In the genomic region with DNA sequence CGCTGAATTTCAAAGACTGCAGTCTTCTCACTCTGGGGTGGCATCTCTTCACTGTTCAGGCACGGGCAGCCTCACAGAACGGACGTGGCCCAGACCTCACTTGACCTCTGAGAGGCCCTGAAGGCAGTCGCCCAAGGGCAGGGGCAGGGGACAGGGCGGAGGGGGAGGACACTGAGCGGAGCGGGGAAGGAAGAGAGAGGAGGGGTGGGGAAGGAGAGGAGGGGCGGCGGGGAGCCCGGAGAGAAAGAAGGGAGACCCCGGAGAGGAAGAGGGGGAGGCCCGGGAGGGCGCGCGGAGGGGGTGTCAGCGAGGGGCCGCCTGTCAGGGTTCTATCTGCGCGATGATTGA, we compare ENCODE assay signal across 9 cellular contexts. TPM values are rescaled to one million over a fixed set of nuclear protein-coding genes. Genes with fewer than 3 reads are reported as not detected.
DNase-seq lines count a peak whose midpoint lies in the region; ATAC-seq, FAIRE-seq and TF ChIP-seq lines count a peak whose summit lies in the region.
"Had no signal": no experiment of that assay in that cellular context is flagged by ENCODE, and none has a peak within 500 bp of the region (broad histone marks: within the 10 kb centered on the region; RNA-seq: fewer than 3 reads in every experiment).

No MANE protein-coding gene starts in this region.

- H3K9me3 ChIP-seq in lower lobe of right lung (peaks cover 6% of the 10 kb centered on the region), aorta (ENCODE audit: control insufficient read depth, low read length) (peaks cover 2% of the 10 kb centered on the region)

- TF ChIP-seq CTCF in bronchial epithelial cell (IDR thresholded peaks at IDR 0.05; ENCODE audit: insufficient read depth, low read length, severe bottlenecking) = no peak
- TF ChIP-seq CTCF in lower lobe of right lung (IDR thresholded peaks at IDR 0.05) = no peak

- peaks cover 6% of the 10 kb centered on the region; the same call in 1 of the 2 replicates for H3K27me3 ChIP-seq in ACC112 (ENCODE audit: insufficient read depth, low read length)
- no peaks in the 10 kb centered on the region for H3K27me3 ChIP-seq in bronchial epithelial cell (ENCODE audit: control insufficient read depth, insufficient read depth, low read length)
- H3K27me3 ChIP-seq in lower lobe of right lung (ENCODE audit: low read depth) = peaks cover 4% of the 10 kb centered on the region
- H3K27me3 ChIP-seq in aorta (ENCODE audit: control insufficient read depth in 1 of 2, insufficient read depth in 2 of 2, low read length in 1 of 2) = no peaks in the 10 kb centered on the region

- 1% methylated on average over 19 to 20 of the region's 20 CpGs for WGBS in aorta, 2 donors

- no peaks in the 10 kb centered on the region for H3K79me2 ChIP-seq in ACC112 (ENCODE audit: control insufficient read depth, insufficient read depth, low read length, unreplicated experiment)

- H3K27ac ChIP-seq in ACC112 (ENCODE audit: low read depth, low read length) (peak overlapping the region; percentile 82; the same call in 1 of the 2 replicates), lower lobe of right lung (peak overlapping the region; percentile 90), aorta (ENCODE audit: low read depth in 1 of 2, low read length in 2 of 2) (peak overlapping the region; percentile 62 to 85)

- no peaks in the 10 kb centered on the region for H3K36me3 ChIP-seq in ACC112 (ENCODE audit: insufficient read depth, low read length)
- H3K36me3 ChIP-seq in bronchial epithelial cell (ENCODE audit: control insufficient read depth, insufficient read depth, low read length) = no peaks in the 10 kb centered on the region
- H3K36me3 ChIP-seq in lower lobe of right lung = no peaks in the 10 kb centered on the region
- no peaks in the 10 kb centered on the region for H3K36me3 ChIP-seq in aorta (ENCODE audit: control insufficient read depth in 1 of 2, insufficient read depth in 2 of 2, low read length in 1 of 2)

- H3K4me1 ChIP-seq in ACC112 (ENCODE audit: control insufficient read depth, insufficient read depth, low read length, unreplicated experiment) (peaks cover 18% of the 10 kb centered on the region), lower lobe of right lung (peaks cover 26% of the 10 kb centered on the region), aorta (ENCODE audit: control insufficient read depth in 1 of 2, insufficient read depth in 2 of 2, low read length in 2 of 2) (peaks cover 0 to 4% of the 10 kb centered on the region in 2 donors)

- peak overlapping the region; percentile 81 for H3K4me3 ChIP-seq in ACC112 (ENCODE audit: low read depth, low read length)
- peak overlapping the region; percentile 36 for H3K4me3 ChIP-seq in bronchial epithelial cell (ENCODE audit: low read depth, low read length)
- peak overlapping the region; percentile 58 for H3K4me3 ChIP-seq in lower lobe of right lung
- peak overlapping the region in 1 of 2 donors; percentile 42 for H3K4me3 ChIP-seq in aorta (ENCODE audit: low read length in 2 of 2)

- peak overlapping the region; percentile 92 for H2AFZ ChIP-seq in ACC112 (ENCODE audit: low read length, unreplicated experiment)

- ATAC-seq in HG03521 (IDR thresholded peaks at IDR 0.05; ENCODE audit: unreplicated experiment) (peak; percentile 10), lower lobe of right lung (peak; percentile 70 to 71), aorta (ENCODE audit: low FRiP score) (peak; percentile 74)

- no peak for FAIRE-seq in bronchial epithelial cell (lab: Jason Lieb, UNC)
- FAIRE-seq: GM18507 had no signal

- DNase-seq in bronchial epithelial cell (ENCODE audit: low read depth) (no peak), lower lobe of right lung (peak; percentile 64), aorta (peak in 1 of 2 donors; percentile 61), NCI-H1105 treated with DMSO at 0.1 percent for 48 hours (lab: John Stamatoyannopoulos, UW) (no peak), SHP77 treated with DMSO at 0.1 percent for 48 hours (lab: John Stamatoyannopoulos, UW) (no peak), CD1c-positive myeloid dendritic cell (ENCODE audit: extremely low spot score) (no peak)

- intact Hi-C loops in lower lobe of right lung (cut with DNase I) = no loop called here
- intact Hi-C loops in aorta (cut with DNase I) = no loop called here

RNA-seq across cellular contexts. Expression of a gene that starts 58.7 kb away (rescaled TPM):
- total RNA-seq in bronchial epithelial cell = 11.8 and 21.6 TPM in 2 replicates
- 18.3 TPM for total RNA-seq in lower lobe of right lung
- total RNA-seq in aorta = 10 to 100 TPM; 12.9 to 14.3 TPM
- polyA plus RNA-seq in aorta = 10 to 100 TPM; 31.1 to 60.8 TPM

Comparison
In these comparisons a context has a peak if more than half of its experiments do, and no peak if none do; other contexts are left out.
1. ATAC-seq: peak in every context shown above with its lines; median percentile 74 in aorta; 70 in lower lobe of right lung; 10 in HG03521.